ENCODE assay signal across 8 cellular contexts in genomic region chr1:150281221-150281757, GRCh38. TPM values are rescaled to one million over a fixed set of nuclear protein-coding genes. Genes with fewer than 3 reads are reported as not detected.
A peak's percentile ranks its signal among the peaks of the same experiment; 100 is the strongest.
DNase-seq lines count a peak whose midpoint lies in the region; ATAC-seq and TF ChIP-seq lines count a peak whose summit lies in the region.

No MANE protein-coding gene starts in this region.

- H3F3A ChIP-seq in OCI-LY1 (ENCODE audit: insufficient read depth, low read length), result no peaks in the 10 kb centered on the region

- no peaks in the 10 kb centered on the region for H4K20me1 ChIP-seq in OCI-LY1 (ENCODE audit: insufficient read depth, low read length)

- peaks cover 3% of the 10 kb centered on the region; the same call in 1 of the 2 replicates for H3K27me3 ChIP-seq in OCI-LY1 (ENCODE audit: insufficient read depth, low read length)

- peaks cover 11% of the 10 kb centered on the region for H3K4me1 ChIP-seq in OCI-LY1 (ENCODE audit: insufficient read depth, low read length, severe bottlenecking)

- H3K27ac Mint-ChIP-seq in nephron, result peak overlapping the region; percentile 26 to 53 (median 44)

- no peaks in the 10 kb centered on the region for H3K9me3 Mint-ChIP-seq in nephron

- TF ChIP-seq CTCF in OCI-LY1 (IDR thresholded peaks at IDR 0.05; ENCODE audit: low read length), result peak; percentile 77
- TF ChIP-seq CTCF in nephron (IDR thresholded peaks at IDR 0.05; ENCODE audit: unreplicated experiment in 3 of 3), result peak; percentile 59 to 71 (median 69)

- H3K27me3 Mint-ChIP-seq in nephron (ENCODE audit: low read depth), result peaks cover under 1% of the 10 kb centered on the region

- DNase-seq in C1 segment of cervical spinal cord (lab: John Stamatoyannopoulos, UW), result peak in 12 of 14 donors; percentile 39 to 76 (median 57)
- DNase-seq in HT1080 (ENCODE audit: low read depth), result peak; percentile 71
- DNase-seq in activated T-helper 1 cell treated with Interleukin-2 at 50 U/mL for 16 hours (ENCODE audit: low read depth), result peak; percentile 30
- peak; percentile 82 for DNase-seq in fibroblast of peridontal ligament (ENCODE audit: extremely low read depth)
- peak; percentile 64 for DNase-seq in stromal cell of bone marrow (ENCODE audit: low read depth)

- peak overlapping the region; percentile 83 to 89 (median 84) for H3K4me3 Mint-ChIP-seq in nephron

- H3K4me3 ChIP-seq in OCI-LY1 (ENCODE audit: low read depth, low read length, poor library complexity, severe bottlenecking), result peak overlapping the region; percentile 33

- no peaks in the 10 kb centered on the region for H3K36me3 ChIP-seq in OCI-LY1 (ENCODE audit: insufficient read depth, low read length)

- no peaks in the 10 kb centered on the region for H3K9me3 ChIP-seq in OCI-LY1 (ENCODE audit: low read length)

- H2AFZ ChIP-seq in OCI-LY1 (ENCODE audit: low read length), result no peak overlapping the region

- peak overlapping the region; percentile 49; the same call in 1 of the 2 replicates for H3K4me2 ChIP-seq in OCI-LY1 (ENCODE audit: low read length)

- no peak for ATAC-seq in HG03457 (IDR thresholded peaks at IDR 0.05; ENCODE audit: unreplicated experiment)

- H3K9ac ChIP-seq in OCI-LY1 (ENCODE audit: low read length), result peak overlapping the region; percentile 27; the same call in 1 of the 2 replicates

- H3K4me1 Mint-ChIP-seq in nephron, result peaks cover 31% of the 10 kb centered on the region

- no peak overlapping the region for H3K27ac ChIP-seq in OCI-LY1 (ENCODE audit: low read depth, low read length, poor library complexity, severe bottlenecking)

- H3K9me2 ChIP-seq in OCI-LY1 (ENCODE audit: low read depth, low read length), result no peaks in the 10 kb centered on the region

- peaks cover 39% of the 10 kb centered on the region for H3K36me3 Mint-ChIP-seq in nephron (ENCODE audit: low read depth)

- no peaks in the 10 kb centered on the region for H3K79me2 ChIP-seq in OCI-LY1 (ENCODE audit: insufficient read depth, low read length)

RNA-seq across cellular contexts. Expression of gene CIART, which starts 1.1 kb away (rescaled TPM):
- total RNA-seq in HT1080 (2014; rRNA removed; shearing (Covaris generic)), result 3.2 and 5.7 TPM in 2 replicates
- polyA plus RNA-seq in HT1080 (2015; cell fraction: cytosol; rRNA removed), result 5.4 and 8.0 TPM in 2 replicates
- polyA plus RNA-seq in HT1080 (2015; cell fraction: nucleus; rRNA removed), result 13.3 and 14.5 TPM in 2 replicates

RNA-seq across cellular contexts. Expression of gene C1orf54, which starts 8.7 kb away (rescaled TPM):
- 0.47 and 0.84 TPM in 2 replicates for total RNA-seq in HT1080 (2014; rRNA removed; shearing (Covaris generic))
- polyA plus RNA-seq in HT1080 (2015; cell fraction: cytosol; rRNA removed), result 1.5 and 3.8 TPM in 2 replicates
- polyA plus RNA-seq in HT1080 (2015; cell fraction: nucleus; rRNA removed), result 0.22 and 0.88 TPM in 2 replicates

RNA-seq across cellular contexts. Expression of gene MRPS21, which starts 12.4 kb away (rescaled TPM):
- 72.0 and 99.7 TPM in 2 replicates for total RNA-seq in HT1080 (2014; rRNA removed; shearing (Covaris generic))
- polyA plus RNA-seq in HT1080 (2015; cell fraction: cytosol; rRNA removed), result 54.3 and 58.8 TPM in 2 replicates
- 66.2 and 66.5 TPM in 2 replicates for polyA plus RNA-seq in HT1080 (2015; cell fraction: nucleus; rRNA removed)

RNA-seq across cellular contexts. Expression of gene APH1A, which starts 12.5 kb away (rescaled TPM):
- total RNA-seq in HT1080 (2014; rRNA removed; shearing (Covaris generic)), result 134 and 160 TPM in 2 replicates
- polyA plus RNA-seq in HT1080 (2015; cell fraction: cytosol; rRNA removed), result 126 and 132 TPM in 2 replicates
- polyA plus RNA-seq in HT1080 (2015; cell fraction: nucleus; rRNA removed), result 81.9 and 82.2 TPM in 2 replicates

RNA-seq across cellular contexts. Expression of gene CA14, which starts 23.7 kb away (rescaled TPM):
- not detected in 2 replicates for total RNA-seq in HT1080 (2014; rRNA removed; shearing (Covaris generic))
- not detected in 2 replicates for polyA plus RNA-seq in HT1080 (2015; cell fraction: cytosol; rRNA removed)
- polyA plus RNA-seq in HT1080 (2015; cell fraction: nucleus; rRNA removed), result 0.22 TPM in 1 of 2 replicates, not detected in the other

Comparison
In these comparisons a context has a peak if more than half of its experiments do, and no peak if none do; other contexts are left out.
1. DNase-seq: peak in every context shown above with its lines; median percentile 82 in fibroblast of peridontal ligament; 71 in HT1080; 64 in stromal cell of bone marrow; 57 in C1 segment of cervical spinal cord; 30 in activated T-helper 1 cell treated with Interleukin-2 at 50 U/mL for 16 hours.